Comparison of ENCODE assay signal across 13 cellular contexts in genomic region chrX:41027388-41027787, GRCh38. TPM values are rescaled to one million over a fixed set of nuclear protein-coding genes. Genes with fewer than 3 reads are reported as not detected.
DNase-seq lines count a peak whose midpoint lies in the region; ATAC-seq, FAIRE-seq and TF ChIP-seq lines count a peak whose summit lies in the region.
"Had no signal": no experiment of that assay in that cellular context is flagged by ENCODE, and none has a peak within 500 bp of the region (broad histone marks: within the 10 kb centered on the region; RNA-seq: fewer than 3 reads in every experiment).

No MANE protein-coding gene starts in this region.

- no peaks in the 10 kb centered on the region for H3K27me3 ChIP-seq in H1 (replicated peaks in 1 of 4; ENCODE audit: control insufficient read depth in 3 of 4, extremely low read depth in 1 of 4, insufficient read depth in 3 of 4, low read length in 3 of 4)
- H3K27me3 ChIP-seq: ovary, thyroid gland had no signal

- H3K79me1 ChIP-seq in H1 (ENCODE audit: low read depth, low read length), result no peaks in the 10 kb centered on the region

- ATAC-seq in GM21717 (IDR thresholded peaks at IDR 0.05; ENCODE audit: unreplicated experiment), result no peak
- ATAC-seq in GM21367 (IDR thresholded peaks at IDR 0.05; ENCODE audit: unreplicated experiment), result no peak

- no peak overlapping the region; the same call in 1 of the 2 replicates for H3K27ac ChIP-seq in H1 (ENCODE audit: low read depth, low read length)
- H3K27ac ChIP-seq: ovary, thyroid gland had no signal

- H3K23me2 ChIP-seq in H1 (ENCODE audit: low read depth, low read length), result no peaks in the 10 kb centered on the region

- TF ChIP-seq POLR2A in H1 (IDR thresholded peaks at IDR 0.05; ENCODE audit: control extremely low read depth in 1 of 2, low read depth in 2 of 2, low read length in 2 of 2), result no peak

- POLR2A ChIA-PET in H1 (lab: Charles Lee; ENCODE audit: partially characterized antibody), result interaction anchor here (1.7 to 4.3 kb wide), 2 partner anchors 16 to 58 kb away, joined by 4 to 19 read pairs; partner anchors contain the start of gene USP9X

- FAIRE-seq in H1 (lab: Jason Lieb, UNC), result no peak

- no peak overlapping the region for H2AK5ac ChIP-seq in H1 (ENCODE audit: low read depth, low read length)

- CTCF ChIA-PET in Calu3 (lab: Charles Lee) (interaction anchor here (0.6 to 0.7 kb wide), 2 partner anchors 45 to 233 kb away, joined by 3 to 4 read pairs; no protein-coding TSS in a partner anchor), H1 (lab: Charles Lee; ENCODE audit: partially characterized antibody) (no interaction called here)

- H4K20me1 ChIP-seq in H1 (replicated peaks in 1 of 2; ENCODE audit: control insufficient read depth in 1 of 2, insufficient read depth in 2 of 2, low read length in 2 of 2), result no peaks in the 10 kb centered on the region

- no peak overlapping the region for H2BK12ac ChIP-seq in H1 (ENCODE audit: low read depth, low read length)

- no peaks in the 10 kb centered on the region for H3K9me3 Mint-ChIP-seq in Calu3 (ENCODE audit: low read depth, unreplicated experiment)
- peaks cover 4% of the 10 kb centered on the region for H3K9me3 Mint-ChIP-seq in nephron

- H3K27ac Mint-ChIP-seq in Calu3 (ENCODE audit: unreplicated experiment), result peak overlapping the region; percentile 65
- peak overlapping the region; percentile 76 to 91 (median 79) for H3K27ac Mint-ChIP-seq in nephron
- H3K27ac Mint-ChIP-seq: activated T-cell treated with anti-CD3 and anti-CD28 coated beads, Interleukin-2, amount 50 U/mL, for 24 hours had no signal

- no peak for TF ChIP-seq RAD21 in H1 (IDR thresholded peaks at IDR 0.05 in 1 of 2, conservative IDR thresholded peaks at IDR 0.05 in 1 of 2; ENCODE audit: low read depth in 2 of 2, low read length in 2 of 2)

- H3K27me3 Mint-ChIP-seq in Calu3 (ENCODE audit: unreplicated experiment) (no peaks in the 10 kb centered on the region), nephron (ENCODE audit: low read depth) (no peaks in the 10 kb centered on the region)

- peak overlapping the region; percentile 85 for H4K5ac ChIP-seq in H1 (ENCODE audit: insufficient read length, low read depth, low read length)

- H3K18ac ChIP-seq in H1 (ENCODE audit: extremely low read depth, low read length), result 0 out of 2 replicates have a peak overlapping the region, but pooled peaks have one; percentile 36

- no peak overlapping the region for H3K23ac ChIP-seq in H1 (ENCODE audit: insufficient read length)

- DNase-seq in Calu3 (peak; percentile 38), NCI-H2227 treated with DMSO at 0.1 percent for 48 hours (lab: John Stamatoyannopoulos, UW) (peak; percentile 67), H1 (ENCODE audit: low read depth in 1 of 2, low spot score in 2 of 2) (no peak), GM13977 (ENCODE audit: low spot score) (no peak), CD1c-positive myeloid dendritic cell (ENCODE audit: extremely low spot score) (no peak)
- DNase-seq: activated T-cell treated with anti-CD3 and anti-CD28 coated beads, Interleukin-2, amount 50 U/mL, for 24 hours; DMS53; MM.1S; ovary; thyroid gland had no signal

- H4K8ac ChIP-seq in H1 (ENCODE audit: extremely low read depth, insufficient read depth, low read length), result no peak overlapping the region

- H3K9ac ChIP-seq in H1 (replicated peaks in 1 of 4; ENCODE audit: extremely low read depth in 1 of 4, low read depth in 3 of 4, low read length in 3 of 4), result no peak overlapping the region

- peaks cover 0 to 9% of the 10 kb centered on the region in 2 experiments; a peak in 2 of 4 replicates for H3K79me2 ChIP-seq in H1 (ENCODE audit: control insufficient read depth in 1 of 2, insufficient read depth in 2 of 2, low read length in 2 of 2)

- H3K4me3 Mint-ChIP-seq in Calu3 (ENCODE audit: low read depth, unreplicated experiment), result no peak overlapping the region
- H3K4me3 Mint-ChIP-seq in nephron, result peak overlapping the region in 2 of 3 experiments; percentile 2 to 50
- H3K4me3 Mint-ChIP-seq: activated T-cell treated with anti-CD3 and anti-CD28 coated beads, Interleukin-2, amount 50 U/mL, for 24 hours had no signal

- H2BK15ac ChIP-seq in H1 (ENCODE audit: low read length), result no peak overlapping the region

- H3K36me3 ChIP-seq in H1 (ENCODE audit: control insufficient read depth in 2 of 4, insufficient read depth in 4 of 4, low read length in 3 of 4), result no peaks in the 10 kb centered on the region; a peak in 1 of 8 replicates
- H3K36me3 ChIP-seq: ovary, thyroid gland had no signal

- peak overlapping the region; percentile 72; the same call in 1 of the 2 replicates for H2BK20ac ChIP-seq in H1 (ENCODE audit: low read length)

- peak overlapping the region in 1 of 4 experiments; percentile 5; a peak in 1 of 8 replicates for H3K4me3 ChIP-seq in H1 (ENCODE audit: extremely low read depth in 1 of 4, insufficient read depth in 2 of 4, low read depth in 3 of 4, low read length in 4 of 4)
- H3K4me3 ChIP-seq: ovary, thyroid gland had no signal

- intact Hi-C loops in Calu3 (cut with micrococcal nuclease; ENCODE audit: unreplicated experiment), result loop anchor here (5.0 kb wide), 1 partner anchor 55 kb away; no protein-coding TSS in a partner anchor

- H3K56ac ChIP-seq in H1 (replicated peaks; ENCODE audit: insufficient read length, low read depth, low read length), result peak overlapping the region; percentile 90

- no peaks in the 10 kb centered on the region for H3K9me3 ChIP-seq in H1 (ENCODE audit: insufficient read depth in 2 of 2, low read depth in 1 of 2, low read length in 1 of 2)
- H3K9me3 ChIP-seq: ovary, thyroid gland had no signal

- H2AFZ ChIP-seq in H1 (ENCODE audit: low read length), result no peak overlapping the region

- H3K4ac ChIP-seq in H1 (replicated peaks; ENCODE audit: insufficient read length, low read depth, low read length), result no peak overlapping the region

- no peak overlapping the region for H2BK120ac ChIP-seq in H1 (replicated peaks; ENCODE audit: low read depth, low read length)

- TF ChIP-seq CTCF in Calu3 (IDR thresholded peaks at IDR 0.05; ENCODE audit: unreplicated experiment) (no peak), H1 (IDR thresholded peaks at IDR 0.05; ENCODE audit: control extremely low read depth in 1 of 3, insufficient read depth in 1 of 3, low read depth in 1 of 3, low read length in 3 of 3) (no peak), nephron (IDR thresholded peaks at IDR 0.05; ENCODE audit: unreplicated experiment in 3 of 3) (no peak), GM13977 (IDR thresholded peaks at IDR 0.05; ENCODE audit: extremely low read depth, insufficient read depth, missing control alignments) (no peak)

- TF ChIP-seq EP300 in H1 (IDR thresholded peaks at IDR 0.05; ENCODE audit: borderline replicate concordance in 1 of 2, low read depth in 2 of 2, low read length in 2 of 2), result no peak

- peak overlapping the region; percentile 38 to 50; a peak in 3 of 4 replicates for H3K4me2 ChIP-seq in H1 (ENCODE audit: insufficient read depth in 1 of 2, low read depth in 2 of 2, low read length in 2 of 2)

- in situ Hi-C loops in GM13977 (cut with MboI; ENCODE audit: low pct_unique_long_range_greater_than_20kb, low sequenced_read_pairs, unreplicated experiment), result no loop called here

- WGBS in H1 (ENCODE audit: extremely low coverage in 1 of 2, insufficient coverage in 1 of 2, insufficient read length in 1 of 2, insufficient replicate concordance in 2 of 2, low coverage in 1 of 2, low lambda C conversion rate in 2 of 2, missing lambda C conversion rate in 1 of 2), 2 experiments, result 16% methylated on average over 7 of the region's 8 CpGs; no CpG with 5 or more reads in 1 of the 2 experiments

- peaks cover 0 to 13% (median 3%) of the 10 kb centered on the region in 4 experiments; a peak in 4 of 7 replicates for H3K4me1 ChIP-seq in H1 (replicated peaks in 1 of 4; ENCODE audit: control insufficient read depth in 3 of 4, insufficient read depth in 4 of 4, low read length in 3 of 4)
- H3K4me1 ChIP-seq: thyroid gland had no signal

- no TSS peak for BruUV-seq in Calu3 (replicated peaks; lab: Mats Ljungman, UMichigan)

- H4K91ac ChIP-seq in H1 (replicated peaks; ENCODE audit: insufficient read length, low read length), result no peak overlapping the region

- peak overlapping the region; percentile 71; the same call in 1 of the 2 replicates for H2BK5ac ChIP-seq in H1 (ENCODE audit: low read depth, low read length)

- H3K36me3 Mint-ChIP-seq in Calu3 (ENCODE audit: insufficient read depth, unreplicated experiment), result peaks cover 5% of the 10 kb centered on the region
- no peaks in the 10 kb centered on the region for H3K36me3 Mint-ChIP-seq in nephron (ENCODE audit: low read depth)

- H3K14ac ChIP-seq in H1 (ENCODE audit: insufficient read length), result no peak overlapping the region

- H3K4me1 Mint-ChIP-seq in Calu3 (ENCODE audit: low read depth, unreplicated experiment) (no peaks in the 10 kb centered on the region), nephron (peaks cover 21% of the 10 kb centered on the region)

TF ChIP-seq in H1, 55 proteins besides CTCF, POLR2A, EP300 and RAD21 (continues in another document):
- no peak for TF ChIP-seq USF2 (IDR thresholded peaks at IDR 0.05; ENCODE audit: low read length)
- no peak for TF ChIP-seq ATF3 (IDR thresholded peaks at IDR 0.05; ENCODE audit: insufficient read depth, low read depth, low read length)
- TF ChIP-seq SP2 (IDR thresholded peaks at IDR 0.05; ENCODE audit: low read length), result no peak
- TF ChIP-seq GABPA (IDR thresholded peaks at IDR 0.05; ENCODE audit: borderline replicate concordance, insufficient read depth, low read length), result no peak
- 0 out of 2 replicates have a peak, but pooled peaks have one; percentile 26 for TF ChIP-seq TBP (IDR thresholded peaks at IDR 0.05; ENCODE audit: low read depth, low read length)

RNA-seq across cellular contexts. Expression of gene USP9X, which starts 57.9 kb away (rescaled TPM):
- 87.5 and 89.2 TPM in 2 replicates for total RNA-seq in Calu3 (2022)
- 299 and 300 TPM in 2 replicates for total RNA-seq in H1 (2021; fragmentation: NEBNext Ultra II Directional; extraction: Animal tissue kit (Norgen Biotek cat#: 25700))
- polyA plus RNA-seq in H1 (2011; rRNA removed), result 58.2 and 79.2 TPM in 2 replicates
- polyA plus RNA-seq in H1 (2011; cell fraction: cytosol; rRNA removed), result 102 TPM
- 114 TPM for polyA plus RNA-seq in H1 (2011; cell fraction: nucleus; rRNA removed)
- polyA plus RNA-seq in H1 (2012, experiment 1 of 2), result 119 to 210 TPM (median 146 TPM) in 4 replicates
- 5.3 TPM for polyA plus RNA-seq in H1 (2012, experiment 2 of 2)
- polyA plus RNA-seq in H1 (2013, experiment 1 of 2), result 52.3 TPM
- 45.5 TPM for polyA plus RNA-seq in H1 (2013, experiment 2 of 2)
- 1,122 and 1,571 TPM in 2 replicates for polyA minus RNA-seq in H1 (2011; rRNA and poly(A)+ RNA removed)
- 404 TPM for polyA minus RNA-seq in H1 (2011; cell fraction: cytosol; rRNA and poly(A)+ RNA removed)
- 796 TPM for polyA minus RNA-seq in H1 (2011; cell fraction: nucleus; rRNA and poly(A)+ RNA removed)

Comparison
In these comparisons a context has a peak if more than half of its experiments do, and no peak if none do; other contexts are left out.
1. DNase-seq: peak in Calu3 (single experiment) and NCI-H2227 treated with DMSO at 0.1 percent for 48 hours (single experiment); none in H1 (0 of 2), GM13977 (single experiment) and CD1c-positive myeloid dendritic cell (single experiment).